ENCODE assay signal across 14 cellular contexts in genomic region chr1:93665015-93665414, GRCh38. TPM values are rescaled to one million over a fixed set of nuclear protein-coding genes. Genes with fewer than 3 reads are reported as not detected.
A peak's percentile ranks its signal among the peaks of the same experiment; 100 is the strongest.
DNase-seq lines count a peak whose midpoint lies in the region; ATAC-seq and TF ChIP-seq lines count a peak whose summit lies in the region.
"Had no signal": no experiment of that assay in that cellular context is flagged by ENCODE, and none has a peak within 500 bp of the region (broad histone marks: within the 10 kb centered on the region; RNA-seq: fewer than 3 reads in every experiment).

No MANE protein-coding gene starts in this region.

- no peak for ATAC-seq in HG02885 (IDR thresholded peaks at IDR 0.05; ENCODE audit: poor library complexity, unreplicated experiment)

- H3K36me3 ChIP-seq in ascending aorta = peaks cover 0 to 9% of the 10 kb centered on the region in 2 donors
- H3K36me3 ChIP-seq in skeletal muscle satellite cell (ENCODE audit: insufficient read depth, low read length) = peaks cover 48% of the 10 kb centered on the region
- H3K36me3 ChIP-seq in H7 (replicated peaks; ENCODE audit: control insufficient read depth, insufficient read depth, low read length) = no peaks in the 10 kb centered on the region; the same call in 1 of the 2 replicates

- no peak for TF ChIP-seq CTCF in ascending aorta (IDR thresholded peaks at IDR 0.05)
- TF ChIP-seq CTCF in fibroblast of the aortic adventitia (IDR thresholded peaks at IDR 0.05; ENCODE audit: insufficient read depth, low read length) = no peak
- no peak for TF ChIP-seq CTCF in GM10266 (IDR thresholded peaks at IDR 0.05; ENCODE audit: control insufficient read depth, insufficient read depth, low read depth, missing control alignments)

- H3K4me1 ChIP-seq in ascending aorta (peaks cover 7 to 43% of the 10 kb centered on the region in 2 donors), skeletal muscle satellite cell (ENCODE audit: control insufficient read depth, insufficient read depth, low read length) (peaks cover 91% of the 10 kb centered on the region)

- H3K27me3 ChIP-seq in ascending aorta (no peaks in the 10 kb centered on the region), skeletal muscle satellite cell (ENCODE audit: control insufficient read depth, insufficient read depth, low read length) (no peaks in the 10 kb centered on the region), H7 (ENCODE audit: control insufficient read depth, insufficient read depth, low read length) (no peaks in the 10 kb centered on the region)

- H3K9me3 ChIP-seq in ascending aorta (no peaks in the 10 kb centered on the region), skeletal muscle satellite cell (replicated peaks; ENCODE audit: low read length) (no peaks in the 10 kb centered on the region)
- H3K9me3 ChIP-seq: lower lobe of right lung had no signal

- H3K4me2 ChIP-seq in skeletal muscle satellite cell (ENCODE audit: low read length) = peak overlapping the region; percentile 71

- H3K27ac ChIP-seq in ascending aorta = peak overlapping the region; percentile 71 to 72
- H3K27ac ChIP-seq: lower lobe of right lung, parathyroid adenoma had no signal

- peak overlapping the region; percentile 66 for H3K9ac ChIP-seq in skeletal muscle satellite cell (ENCODE audit: low read depth, low read length)
- H3K9ac ChIP-seq: parathyroid adenoma had no signal

- intact Hi-C loops in ascending aorta (cut with DNase I) = no loop called here

- DNase-seq in EL (peak; percentile 30), ascending aorta (ENCODE audit: low spot score in 2 of 2) (no peak), fibroblast of the aortic adventitia (ENCODE audit: low read depth) (no peak), H7 (no peak), GM10266 (ENCODE audit: extremely low spot score) (no peak), NCI-H748 treated with DMSO at 0.1 percent for 48 hours (lab: John Stamatoyannopoulos, UW) (no peak)
- DNase-seq: activated naive CD8-positive, alpha-beta T cell treated with anti-CD3 and anti-CD28 coated beads for 36 hours; DMS79 treated with DMSO at 0.1 percent for 48 hours; lower lobe of right lung; NCI-H1436; NCI-H526 treated with DMSO at 0.1 percent for 48 hours had no signal

- H3K4me3 ChIP-seq in ascending aorta (no peak overlapping the region), fibroblast of the aortic adventitia (ENCODE audit: low read depth, low read length) (peak overlapping the region; percentile 29), skeletal muscle satellite cell (ENCODE audit: low read length) (peak overlapping the region; percentile 8), H7 (ENCODE audit: insufficient read depth, low read depth, low read length) (no peak overlapping the region)
- H3K4me3 ChIP-seq: lower lobe of right lung had no signal

RNA-seq across cellular contexts. Expression of gene BCAR3, which starts 16.6 kb away (rescaled TPM):
- total RNA-seq in ascending aorta = 41.0 TPM
- 20.6 and 34.4 TPM in 2 replicates for total RNA-seq in fibroblast of the aortic adventitia (ENCODE audit: low replicate concordance)
- total RNA-seq in skeletal muscle satellite cell (2012; rRNA removed) = 16.2 and 18.3 TPM in 2 replicates
- total RNA-seq in H7 (2014; rRNA removed; shearing (Covaris generic)) = 53.2 and 67.4 TPM in 2 replicates

Comparison
In these comparisons a context has a peak if more than half of its experiments do, and no peak if none do; other contexts are left out.
1. H3K4me3 ChIP-seq: peak in fibroblast of the aortic adventitia (single experiment) and skeletal muscle satellite cell (single experiment); none in ascending aorta (0 of 2) and H7 (single experiment).